In the genomic region with DNA sequence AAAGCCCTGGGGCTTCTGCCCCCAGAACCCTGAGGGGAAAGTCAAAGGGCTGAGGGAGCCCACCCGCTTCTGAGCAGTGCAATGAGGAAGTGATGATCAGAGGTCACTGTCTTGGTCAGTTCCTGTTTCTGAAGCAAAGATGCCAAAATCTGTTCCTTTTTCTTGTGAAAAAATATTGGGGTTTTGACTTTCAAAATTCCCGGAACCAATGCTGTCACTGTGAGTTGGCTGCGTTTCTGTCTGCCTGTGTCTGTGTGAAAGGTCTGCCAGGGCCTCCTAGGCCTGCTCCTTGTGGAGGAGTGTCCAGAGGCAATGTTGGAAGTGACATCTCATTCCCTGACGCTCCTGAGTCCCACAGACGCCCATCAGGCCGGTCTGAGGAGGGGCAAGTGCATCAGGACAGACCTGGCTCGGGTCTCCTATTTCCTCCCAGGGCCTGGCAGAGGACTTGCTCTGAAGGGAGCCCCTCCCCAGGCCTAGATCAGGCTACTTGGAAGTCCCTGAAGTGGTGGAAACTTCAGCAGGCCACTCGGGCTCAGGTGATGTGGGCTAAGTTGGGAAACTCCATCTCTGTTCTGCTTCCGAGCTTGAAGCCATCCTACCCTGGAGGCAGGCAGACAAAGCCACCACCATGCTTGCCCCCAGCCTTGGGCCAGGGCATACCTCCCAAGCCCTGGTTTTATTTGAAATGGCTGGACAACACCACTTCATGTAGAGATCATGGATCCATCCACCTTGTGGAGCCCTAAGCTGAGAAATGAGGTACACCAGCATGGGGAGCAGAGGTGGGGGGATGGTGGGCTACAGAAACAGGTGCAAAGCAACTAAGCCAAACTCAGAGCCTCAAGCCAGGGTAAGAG, we compare ENCODE assay signal across 8 cellular contexts. TPM values are rescaled to one million over a fixed set of nuclear protein-coding genes. Genes with fewer than 3 reads are reported as not detected.
DNase-seq lines count a peak whose midpoint lies in the region; ATAC-seq lines count a peak whose summit lies in the region.

No MANE protein-coding gene starts in this region.

- peak overlapping the region in 1 of 2 donors; percentile 2 for H3K4me3 ChIP-seq in CD4-positive, alpha-beta memory T cell (ENCODE audit: low read length in 2 of 2)

- H3K27me3 ChIP-seq in CD4-positive, alpha-beta memory T cell (ENCODE audit: insufficient read depth, low read length): no peaks in the 10 kb centered on the region

- H3K4me3 Mint-ChIP-seq in CD4-positive, alpha-beta memory T cell: peak overlapping the region in 7 of 8 donors; percentile 49 to 91 (median 57)

- intact Hi-C loops in CD4-positive, alpha-beta memory T cell (cut with micrococcal nuclease): no loop called here

- peaks cover 0 to 3% of the 10 kb centered on the region in 2 donors for H3K36me3 Mint-ChIP-seq in CD4-positive, alpha-beta memory T cell

- peak overlapping the region; percentile 90 to 97 (median 93) for H3K27ac Mint-ChIP-seq in CD4-positive, alpha-beta memory T cell

- peaks cover 49 to 53% (median 51%) of the 10 kb centered on the region in 4 donors for H3K4me1 Mint-ChIP-seq in CD4-positive, alpha-beta memory T cell

- peaks cover 0 to 6% (median 0%) of the 10 kb centered on the region in 8 donors for H3K9me3 Mint-ChIP-seq in CD4-positive, alpha-beta memory T cell

- H3K27me3 Mint-ChIP-seq in CD4-positive, alpha-beta memory T cell: no peaks in the 10 kb centered on the region

- peaks cover 73% of the 10 kb centered on the region for H3K4me1 ChIP-seq in CD4-positive, alpha-beta memory T cell (ENCODE audit: insufficient read depth, low read length)

- no peaks in the 10 kb centered on the region for H3K9me3 ChIP-seq in CD4-positive, alpha-beta memory T cell (ENCODE audit: control insufficient read depth in 1 of 2, low read length in 2 of 2)

- peak overlapping the region; percentile 100 for H3K27ac ChIP-seq in CD4-positive, alpha-beta memory T cell (ENCODE audit: low read depth, low read length)

- CTCF ChIA-PET in CD4-positive, alpha-beta memory T cell (lab: Charles Lee; ENCODE audit: partially characterized antibody): interaction anchor here (0.7 to 8.8 kb wide), 9 partner anchors 39 to 140 kb away, joined by 3 to 173 read pairs (median 10); no protein-coding TSS in a partner anchor

- POLR2A ChIA-PET in CD4-positive, alpha-beta memory T cell (lab: Charles Lee; ENCODE audit: partially characterized antibody): interaction anchor here (0.6 to 26.8 kb wide), 11 partner anchors 14 to 263 kb away, joined by 3 to 1146 read pairs (median 4); a partner anchor contains a TSS

- DNase-seq in CD4-positive, alpha-beta memory T cell: peak in 2 of 5 donors; percentile 22 to 23
- DNase-seq in NOMO-1 treated with dmso at 0.1 percent for 144 hours (lab: John Stamatoyannopoulos, UW; ENCODE audit: unreplicated experiment) (peak; percentile 27), fibroblast of gingiva (ENCODE audit: low read depth) (peak; percentile 44), pons (ENCODE audit: low spot score) (peak; percentile 67), NCI-H510A (lab: John Stamatoyannopoulos, UW) (no peak)
- DNase-seq in activated CD4-positive, CD25-positive, alpha-beta regulatory T cell treated with anti-CD3 and anti-CD28 coated beads, Interleukin-2, amount 50 U/mL, for 72 hours: no peak
- DNase-seq in effector CD8-positive, alpha-beta T cell (lab: John Stamatoyannopoulos, UW): no peak

- ATAC-seq in HG03469 (IDR thresholded peaks at IDR 0.05; ENCODE audit: unreplicated experiment): no peak

- H3K36me3 ChIP-seq in CD4-positive, alpha-beta memory T cell (ENCODE audit: insufficient read depth, low read length): no peaks in the 10 kb centered on the region

RNA-seq across cellular contexts. Expression of a gene that starts 51.0 kb away (rescaled TPM):
- not detected for total RNA-seq in CD4-positive, alpha-beta memory T cell
- polyA plus RNA-seq in CD4-positive, alpha-beta memory T cell: under 1 TPM in 1 of 2 donors, not detected in 1; 0.41 TPM

Comparison
In these comparisons a context has a peak if more than half of its experiments do, and no peak if none do; other contexts are left out.
1. DNase-seq: peak in NOMO-1 treated with dmso at 0.1 percent for 144 hours (single experiment), fibroblast of gingiva (single experiment) and pons (single experiment); none in activated CD4-positive, CD25-positive, alpha-beta regulatory T cell treated with anti-CD3 and anti-CD28 coated beads, Interleukin-2, amount 50 U/mL, for 72 hours (single experiment), NCI-H510A (single experiment) and effector CD8-positive, alpha-beta T cell (single experiment).